In the genomic region with DNA sequence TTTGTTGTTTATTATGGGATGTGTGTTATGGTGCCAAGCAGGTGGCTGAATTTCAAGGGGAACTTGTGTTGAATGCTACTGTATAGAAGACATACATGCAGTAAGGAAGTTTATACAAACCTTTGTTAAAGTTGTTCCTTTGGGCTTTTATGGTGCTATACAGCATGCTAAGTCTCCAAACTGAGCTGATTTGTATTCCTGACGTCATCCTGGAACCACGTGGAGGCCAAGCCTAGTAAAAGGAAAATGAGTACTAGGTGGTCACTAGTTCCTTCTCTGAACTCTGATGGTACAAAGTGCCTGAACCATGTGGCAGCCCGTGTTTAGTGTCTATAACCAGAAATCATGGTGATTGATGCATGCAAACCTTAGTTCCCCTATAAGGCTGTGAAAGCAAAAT, we compare ENCODE assay signal across 22 cellular contexts. TPM values are rescaled to one million over a fixed set of nuclear protein-coding genes. Genes with fewer than 3 reads are reported as not detected.
DNase-seq lines count a peak whose midpoint lies in the region; ATAC-seq and TF ChIP-seq lines count a peak whose summit lies in the region.
"Had no signal": no experiment of that assay in that cellular context is flagged by ENCODE, and none has a peak within 500 bp of the region (broad histone marks: within the 10 kb centered on the region; RNA-seq: fewer than 3 reads in every experiment).

No MANE protein-coding gene starts in this region.

- H3K36me3 Mint-ChIP-seq in chondrocyte (ENCODE audit: low read depth), result peaks cover 2% of the 10 kb centered on the region
- H3K36me3 Mint-ChIP-seq in activated T-cell treated with anti-CD3 and anti-CD28 coated beads, Interleukin-2, amount 50 U/mL, for 4 hours (ENCODE audit: insufficient read depth), result no peaks in the 10 kb centered on the region
- H3K36me3 Mint-ChIP-seq: CD14-positive monocyte, T-cell had no signal

- H3K9me3 Mint-ChIP-seq in chondrocyte (ENCODE audit: low read depth), result no peaks in the 10 kb centered on the region
- no peaks in the 10 kb centered on the region for H3K9me3 Mint-ChIP-seq in activated T-cell treated with anti-CD3 and anti-CD28 coated beads, Interleukin-2, amount 50 U/mL, for 4 hours
- H3K9me3 Mint-ChIP-seq: T-cell had no signal

- DNase-seq in right atrium auricular region (ENCODE audit: low spot score) (peak; percentile 38), left cardiac atrium (no peak), OCI-M1 (lab: John Stamatoyannopoulos, UW) (peak; percentile 12), left colon (no peak), chondrocyte (ENCODE audit: low spot score) (no peak)
- no peak for DNase-seq in stimulated activated naive CD8-positive, alpha-beta T cell treated with anti-CD3 and anti-CD28 coated beads, Interleukin-15, Interleukin-2, amounts not matched to agents 100 U/mL and 50 U/mL, for 24 hours
- DNase-seq in activated T-cell treated with anti-CD3 and anti-CD28 coated beads, Interleukin-2, amount 50 U/mL, for 4 hours, result no peak
- DNase-seq: EL; H7; IMR-90; NCI-H1694; NCI-H2081; NCI-H2171 treated with DMSO at 0.1 percent for 48 hours; NCI-H446 treated with DMSO at 0.1 percent for 48 hours; NCI-H526 treated with DMSO at 0.1 percent for 48 hours; NK-92 treated with Interleukin-12 subunit alpha and Interleukin-12 subunit beta, amount 100 ng/mL, for 24 hours; T-cell had no signal

- peaks cover 0 to 17% of the 10 kb centered on the region in 2 donors for H3K4me1 ChIP-seq in right atrium auricular region

- H3K9me3 ChIP-seq in right atrium auricular region, result no peaks in the 10 kb centered on the region

- no peak overlapping the region for H3K27ac Mint-ChIP-seq in chondrocyte (ENCODE audit: unreplicated experiment)
- H3K27ac Mint-ChIP-seq: B cell, CD14-positive monocyte, T-cell had no signal

- peaks cover 13% of the 10 kb centered on the region for H3K4me1 Mint-ChIP-seq in chondrocyte (ENCODE audit: low read depth)
- no peaks in the 10 kb centered on the region for H3K4me1 Mint-ChIP-seq in activated T-cell treated with anti-CD3 and anti-CD28 coated beads, Interleukin-2, amount 50 U/mL, for 4 hours (ENCODE audit: low read depth)
- H3K4me1 Mint-ChIP-seq: B cell, CD14-positive monocyte, T-cell had no signal

- intact Hi-C loops in left cardiac atrium (cut with DNase I), result no loop called here
- intact Hi-C loops in left colon (cut with DNase I, micrococcal nuclease), result no loop called here

- no peak for TF ChIP-seq CTCF in right atrium auricular region (IDR thresholded peaks at IDR 0.05)
- no peak for TF ChIP-seq CTCF in chondrocyte (IDR thresholded peaks at IDR 0.05)

- H3K4me3 Mint-ChIP-seq in chondrocyte (ENCODE audit: unreplicated experiment), result no peak overlapping the region
- no peak overlapping the region for H3K4me3 Mint-ChIP-seq in activated T-cell treated with anti-CD3 and anti-CD28 coated beads, Interleukin-2, amount 50 U/mL, for 4 hours
- H3K4me3 Mint-ChIP-seq: B cell, CD14-positive monocyte, T-cell had no signal

- no peaks in the 10 kb centered on the region for H3K27me3 Mint-ChIP-seq in chondrocyte (ENCODE audit: low read depth)
- H3K27me3 Mint-ChIP-seq in activated T-cell treated with anti-CD3 and anti-CD28 coated beads, Interleukin-2, amount 50 U/mL, for 4 hours (ENCODE audit: low read depth), result peaks cover 1% of the 10 kb centered on the region

- no peaks in the 10 kb centered on the region for H3K27me3 ChIP-seq in right atrium auricular region

- H3K36me3 ChIP-seq in right atrium auricular region, result no peaks in the 10 kb centered on the region

- ATAC-seq in left cardiac atrium (no peak), left colon (peak; percentile 47)
- no peak for ATAC-seq in stimulated activated naive CD8-positive, alpha-beta T cell treated with anti-CD3 and anti-CD28 coated beads, Interleukin-15, Interleukin-2, amounts not matched to agents 100 U/mL and 50 U/mL, for 24 hours
- no peak for ATAC-seq in activated T-cell treated with anti-CD3 and anti-CD28 coated beads, Interleukin-2, amount 50 U/mL, for 4 hours
- ATAC-seq: Panc1, SK-N-SH treated with all-trans-retinoic acid at 6 μM for 48 hours, T-cell had no signal

- H3K4me3 ChIP-seq in right atrium auricular region, result no peak overlapping the region

- H3K27ac ChIP-seq in right atrium auricular region, result no peak overlapping the region

RNA-seq across cellular contexts. Expression of gene VSTM5, which starts 8.0 kb away (rescaled TPM):
- total RNA-seq in right atrium auricular region, result not detected
- total RNA-seq in left cardiac atrium, result under 1 TPM; 0.21 to 0.37 TPM
- 1 to 10 TPM; 1.1 to 2.5 TPM for total RNA-seq in left colon
- not detected in 3 replicates for total RNA-seq in chondrocyte
- total RNA-seq in activated T-cell treated with anti-CD3 and anti-CD28 coated beads, Interleukin-2, amount 50 U/mL, for 4 hours, result not detected
- total RNA-seq: B cell, M059J, T-cell had no signal

Comparison
In these comparisons a context has a peak if more than half of its experiments do, and no peak if none do; other contexts are left out.
1. DNase-seq: peak in right atrium auricular region (single experiment) and OCI-M1 (single experiment); none in left cardiac atrium (single experiment), left colon (0 of 2), stimulated activated naive CD8-positive, alpha-beta T cell treated with anti-CD3 and anti-CD28 coated beads, Interleukin-15, Interleukin-2, amounts not matched to agents 100 U/mL and 50 U/mL, for 24 hours (single experiment), chondrocyte (single experiment) and activated T-cell treated with anti-CD3 and anti-CD28 coated beads, Interleukin-2, amount 50 U/mL, for 4 hours (single experiment).